In genomic region chr9:99072040-99072394, GRCh38 we compare ENCODE assay signal across 1 cellular context.
TF ChIP-seq lines count a peak whose summit lies in the region.

No MANE protein-coding gene starts in this region.

TF ChIP-seq in K562, 482 proteins besides CTCF, POLR2A, EP300 and RAD21 (continued from another document and continues in another):
- no peak for TF ChIP-seq ADNP (tag; IDR thresholded peaks at IDR 0.05)
- no peak for TF ChIP-seq ZNF3 (CRISPR knock-in tag; IDR thresholded peaks at IDR 0.05)
- no peak for TF ChIP-seq HDGF (IDR thresholded peaks at IDR 0.05)
- no peak for TF ChIP-seq ZFP36 (IDR thresholded peaks at IDR 0.05; ENCODE audit: low read depth, low read length, partially characterized antibody)
- TF ChIP-seq ZNF124 (CRISPR knock-in tag; IDR thresholded peaks at IDR 0.05), result no peak
- no peak for TF ChIP-seq ATF1 (CRISPR knock-in tag; IDR thresholded peaks at IDR 0.05)
- TF ChIP-seq ATF1 (tag; IDR thresholded peaks at IDR 0.05), result peak; percentile 36; the same call in 1 of the 2 replicates
- 0 out of 2 replicates have a peak, but pooled peaks have one; percentile 10 for TF ChIP-seq IRF9 (tag; IDR thresholded peaks at IDR 0.05)
- no peak; the same call in 1 of the 2 replicates for TF ChIP-seq CXXC5 (CRISPR knock-in tag; IDR thresholded peaks at IDR 0.05)
- no peak for TF ChIP-seq NELFE (IDR thresholded peaks at IDR 0.05; ENCODE audit: insufficient read depth, insufficient read length)
- no peak for TF ChIP-seq RAD51 (IDR thresholded peaks at IDR 0.05; ENCODE audit: borderline replicate concordance, low read depth)
- TF ChIP-seq MECOM (CRISPR knock-in tag; IDR thresholded peaks at IDR 0.05), result 0 out of 2 replicates have a peak, but pooled peaks have one; percentile 6
- TF ChIP-seq ZKSCAN8 (CRISPR knock-in tag; IDR thresholded peaks at IDR 0.05), result peak; percentile 63; the same call in 1 of the 2 replicates
- TF ChIP-seq ESRRA (IDR thresholded peaks at IDR 0.05; ENCODE audit: borderline replicate concordance, low read depth), result peak; percentile 88
- no peak for TF ChIP-seq SIRT6 (IDR thresholded peaks at IDR 0.05; ENCODE audit: low read depth, low read length)
- TF ChIP-seq NUFIP1 (IDR thresholded peaks at IDR 0.05; ENCODE audit: partially characterized antibody), result no peak
- TF ChIP-seq NFRKB (IDR thresholded peaks at IDR 0.05; ENCODE audit: low read depth), result peak; percentile 66; the same call in 1 of the 2 replicates
- TF ChIP-seq TFAP4 (CRISPR knock-in tag; IDR thresholded peaks at IDR 0.05; ENCODE audit: borderline replicate concordance), result peak; percentile 30; the same call in 1 of the 2 replicates
- TF ChIP-seq NFYB (IDR thresholded peaks at IDR 0.05; ENCODE audit: extremely low read depth, insufficient read length), result no peak
- peak; percentile 66 for TF ChIP-seq L3MBTL2 (IDR thresholded peaks at IDR 0.05)
- no peak for TF ChIP-seq CREB1 (IDR thresholded peaks at IDR 0.05)
- TF ChIP-seq CREB1 (CRISPR knock-in tag; IDR thresholded peaks at IDR 0.05), result no peak
- TF ChIP-seq TEAD1 (CRISPR knock-in tag; IDR thresholded peaks at IDR 0.05), result 0 out of 4 replicates have a peak, but pooled peaks of 1 of the 2 experiments have one; percentile 6
- TF ChIP-seq ZBTB11 (CRISPR knock-in tag; IDR thresholded peaks at IDR 0.05), result peak in 1 of 3 experiments; percentile 35; a peak in 1 of 6 replicates
- 0 out of 2 replicates have a peak, but pooled peaks have one; percentile 1 for TF ChIP-seq NR4A1 (CRISPR knock-in tag; IDR thresholded peaks at IDR 0.05)
- no peak; the same call in 1 of the 2 replicates for TF ChIP-seq NR4A1 (tag; IDR thresholded peaks at IDR 0.05)
- no peak for TF ChIP-seq HMG20A (CRISPR knock-in tag; conservative IDR thresholded peaks at IDR 0.05)
- TF ChIP-seq ZNF778 (CRISPR knock-in tag; IDR thresholded peaks at IDR 0.05), result no peak
- no peak for TF ChIP-seq RFX1 (IDR thresholded peaks at IDR 0.05)
- peak; percentile 10; the same call in 1 of the 2 replicates for TF ChIP-seq ZNF583 (CRISPR knock-in tag; IDR thresholded peaks at IDR 0.05)
- no peak for TF ChIP-seq FOXA3 (CRISPR knock-in tag; conservative IDR thresholded peaks at IDR 0.05 in 1 of 2, IDR thresholded peaks at IDR 0.05 in 1 of 2)
- TF ChIP-seq PPARD (CRISPR knock-in tag; IDR thresholded peaks at IDR 0.05), result no peak
- TF ChIP-seq MGA (IDR thresholded peaks at IDR 0.05), result peak; percentile 69
- peak; percentile 6; the same call in 1 of the 2 replicates for TF ChIP-seq HMGXB4 (CRISPR knock-in tag; IDR thresholded peaks at IDR 0.05)
- TF ChIP-seq FOS (IDR thresholded peaks at IDR 0.05; ENCODE audit: extremely low read depth, insufficient read length), result no peak
- no peak for TF ChIP-seq MIER1 (IDR thresholded peaks at IDR 0.05; ENCODE audit: low read depth)
- peak; percentile 95 for TF ChIP-seq ZNF592 (IDR thresholded peaks at IDR 0.05)
